1 cellular context compared by ENCODE assay signal in genomic region chr2:128441341-128442052, GRCh38.
A peak's percentile ranks its signal among the peaks of the same experiment; 100 is the strongest.
TF ChIP-seq lines count a peak whose summit lies in the region.

No MANE protein-coding gene starts in this region.

TF ChIP-seq in K562, 482 proteins besides CTCF, POLR2A, EP300 and RAD21 (continued from another document):
- TF ChIP-seq, protein P1, sequence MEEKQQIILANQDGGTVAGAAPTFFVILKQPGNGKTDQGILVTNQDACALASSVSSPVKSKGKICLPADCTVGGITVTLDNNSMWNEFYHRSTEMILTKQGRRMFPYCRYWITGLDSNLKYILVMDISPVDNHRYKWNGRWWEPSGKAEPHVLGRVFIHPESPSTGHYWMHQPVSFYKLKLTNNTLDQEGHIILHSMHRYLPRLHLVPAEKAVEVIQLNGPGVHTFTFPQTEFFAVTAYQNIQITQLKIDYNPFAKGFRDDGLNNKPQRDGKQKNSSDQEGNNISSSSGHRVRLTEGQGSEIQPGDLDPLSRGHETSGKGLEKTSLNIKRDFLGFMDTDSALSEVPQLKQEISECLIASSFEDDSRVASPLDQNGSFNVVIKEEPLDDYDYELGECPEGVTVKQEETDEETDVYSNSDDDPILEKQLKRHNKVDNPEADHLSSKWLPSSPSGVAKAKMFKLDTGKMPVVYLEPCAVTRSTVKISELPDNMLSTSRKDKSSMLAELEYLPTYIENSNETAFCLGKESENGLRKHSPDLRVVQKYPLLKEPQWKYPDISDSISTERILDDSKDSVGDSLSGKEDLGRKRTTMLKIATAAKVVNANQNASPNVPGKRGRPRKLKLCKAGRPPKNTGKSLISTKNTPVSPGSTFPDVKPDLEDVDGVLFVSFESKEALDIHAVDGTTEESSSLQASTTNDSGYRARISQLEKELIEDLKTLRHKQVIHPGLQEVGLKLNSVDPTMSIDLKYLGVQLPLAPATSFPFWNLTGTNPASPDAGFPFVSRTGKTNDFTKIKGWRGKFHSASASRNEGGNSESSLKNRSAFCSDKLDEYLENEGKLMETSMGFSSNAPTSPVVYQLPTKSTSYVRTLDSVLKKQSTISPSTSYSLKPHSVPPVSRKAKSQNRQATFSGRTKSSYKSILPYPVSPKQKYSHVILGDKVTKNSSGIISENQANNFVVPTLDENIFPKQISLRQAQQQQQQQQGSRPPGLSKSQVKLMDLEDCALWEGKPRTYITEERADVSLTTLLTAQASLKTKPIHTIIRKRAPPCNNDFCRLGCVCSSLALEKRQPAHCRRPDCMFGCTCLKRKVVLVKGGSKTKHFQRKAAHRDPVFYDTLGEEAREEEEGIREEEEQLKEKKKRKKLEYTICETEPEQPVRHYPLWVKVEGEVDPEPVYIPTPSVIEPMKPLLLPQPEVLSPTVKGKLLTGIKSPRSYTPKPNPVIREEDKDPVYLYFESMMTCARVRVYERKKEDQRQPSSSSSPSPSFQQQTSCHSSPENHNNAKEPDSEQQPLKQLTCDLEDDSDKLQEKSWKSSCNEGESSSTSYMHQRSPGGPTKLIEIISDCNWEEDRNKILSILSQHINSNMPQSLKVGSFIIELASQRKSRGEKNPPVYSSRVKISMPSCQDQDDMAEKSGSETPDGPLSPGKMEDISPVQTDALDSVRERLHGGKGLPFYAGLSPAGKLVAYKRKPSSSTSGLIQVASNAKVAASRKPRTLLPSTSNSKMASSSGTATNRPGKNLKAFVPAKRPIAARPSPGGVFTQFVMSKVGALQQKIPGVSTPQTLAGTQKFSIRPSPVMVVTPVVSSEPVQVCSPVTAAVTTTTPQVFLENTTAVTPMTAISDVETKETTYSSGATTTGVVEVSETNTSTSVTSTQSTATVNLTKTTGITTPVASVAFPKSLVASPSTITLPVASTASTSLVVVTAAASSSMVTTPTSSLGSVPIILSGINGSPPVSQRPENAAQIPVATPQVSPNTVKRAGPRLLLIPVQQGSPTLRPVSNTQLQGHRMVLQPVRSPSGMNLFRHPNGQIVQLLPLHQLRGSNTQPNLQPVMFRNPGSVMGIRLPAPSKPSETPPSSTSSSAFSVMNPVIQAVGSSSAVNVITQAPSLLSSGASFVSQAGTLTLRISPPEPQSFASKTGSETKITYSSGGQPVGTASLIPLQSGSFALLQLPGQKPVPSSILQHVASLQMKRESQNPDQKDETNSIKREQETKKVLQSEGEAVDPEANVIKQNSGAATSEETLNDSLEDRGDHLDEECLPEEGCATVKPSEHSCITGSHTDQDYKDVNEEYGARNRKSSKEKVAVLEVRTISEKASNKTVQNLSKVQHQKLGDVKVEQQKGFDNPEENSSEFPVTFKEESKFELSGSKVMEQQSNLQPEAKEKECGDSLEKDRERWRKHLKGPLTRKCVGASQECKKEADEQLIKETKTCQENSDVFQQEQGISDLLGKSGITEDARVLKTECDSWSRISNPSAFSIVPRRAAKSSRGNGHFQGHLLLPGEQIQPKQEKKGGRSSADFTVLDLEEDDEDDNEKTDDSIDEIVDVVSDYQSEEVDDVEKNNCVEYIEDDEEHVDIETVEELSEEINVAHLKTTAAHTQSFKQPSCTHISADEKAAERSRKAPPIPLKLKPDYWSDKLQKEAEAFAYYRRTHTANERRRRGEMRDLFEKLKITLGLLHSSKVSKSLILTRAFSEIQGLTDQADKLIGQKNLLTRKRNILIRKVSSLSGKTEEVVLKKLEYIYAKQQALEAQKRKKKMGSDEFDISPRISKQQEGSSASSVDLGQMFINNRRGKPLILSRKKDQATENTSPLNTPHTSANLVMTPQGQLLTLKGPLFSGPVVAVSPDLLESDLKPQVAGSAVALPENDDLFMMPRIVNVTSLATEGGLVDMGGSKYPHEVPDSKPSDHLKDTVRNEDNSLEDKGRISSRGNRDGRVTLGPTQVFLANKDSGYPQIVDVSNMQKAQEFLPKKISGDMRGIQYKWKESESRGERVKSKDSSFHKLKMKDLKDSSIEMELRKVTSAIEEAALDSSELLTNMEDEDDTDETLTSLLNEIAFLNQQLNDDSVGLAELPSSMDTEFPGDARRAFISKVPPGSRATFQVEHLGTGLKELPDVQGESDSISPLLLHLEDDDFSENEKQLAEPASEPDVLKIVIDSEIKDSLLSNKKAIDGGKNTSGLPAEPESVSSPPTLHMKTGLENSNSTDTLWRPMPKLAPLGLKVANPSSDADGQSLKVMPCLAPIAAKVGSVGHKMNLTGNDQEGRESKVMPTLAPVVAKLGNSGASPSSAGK (IDR thresholded peaks at IDR 0.05), result peak; percentile 40; the same call in 1 of the 2 replicates
- TF ChIP-seq ZC3H4 (CRISPR knock-in tag; IDR thresholded peaks at IDR 0.05; ENCODE audit: borderline replicate concordance), result no peak
- TF ChIP-seq SMAD4 (CRISPR knock-in tag; conservative IDR thresholded peaks at IDR 0.05), result 0 out of 2 replicates have a peak, but pooled peaks have one; percentile 23
